In the genomic region with DNA sequence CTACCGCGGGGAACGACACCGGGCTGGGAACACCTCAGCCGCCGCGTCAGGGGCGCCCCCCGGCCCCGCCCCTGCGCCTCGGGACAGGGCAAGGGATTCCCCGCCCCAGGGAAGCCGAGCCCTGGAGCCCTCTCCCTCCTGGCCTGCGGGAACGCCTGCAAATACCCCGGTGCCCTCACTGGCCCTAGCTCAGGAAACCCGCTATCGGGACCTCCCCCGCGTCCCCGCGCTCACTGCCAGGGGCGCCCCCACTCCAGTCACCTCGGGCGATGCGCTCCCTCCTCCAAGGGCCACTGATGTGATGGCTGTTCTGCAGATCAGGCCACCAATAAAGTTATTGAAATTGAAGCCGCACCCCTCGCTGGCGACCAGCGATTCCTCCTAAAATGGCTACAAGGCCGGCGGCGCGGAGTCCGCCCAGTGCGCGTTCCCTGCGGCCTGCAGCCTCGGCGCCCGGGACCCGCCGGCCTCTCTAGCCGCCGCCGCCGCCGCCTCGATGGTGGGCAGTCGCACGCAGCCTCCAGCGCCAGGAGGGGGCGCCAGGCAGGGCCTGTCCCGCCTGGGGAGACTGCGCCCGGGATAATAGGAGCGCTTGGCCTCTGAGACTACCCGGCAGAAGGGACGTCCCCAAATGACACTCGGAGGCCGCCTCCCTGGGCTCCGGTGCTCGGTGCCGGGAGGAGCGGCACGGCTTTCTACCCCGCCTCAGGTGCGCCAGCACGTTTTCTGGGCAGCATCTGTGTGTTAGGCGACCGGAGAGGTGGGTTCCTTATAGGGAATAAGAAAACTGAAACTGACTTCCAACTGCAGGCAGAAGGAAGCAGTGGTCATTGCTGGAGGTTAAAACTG, we compare ENCODE assay signal across 9 cellular contexts. TPM values are rescaled to one million over a fixed set of nuclear protein-coding genes. Genes with fewer than 3 reads are reported as not detected.
A peak's percentile ranks its signal among the peaks of the same experiment; 100 is the strongest.
DNase-seq lines count a peak whose midpoint lies in the region; ATAC-seq, FAIRE-seq and TF ChIP-seq lines count a peak whose summit lies in the region.
"Had no signal": no experiment of that assay in that cellular context is flagged by ENCODE, and none has a peak within 500 bp of the region (broad histone marks: within the 10 kb centered on the region; RNA-seq: fewer than 3 reads in every experiment).

A gene with protein sequence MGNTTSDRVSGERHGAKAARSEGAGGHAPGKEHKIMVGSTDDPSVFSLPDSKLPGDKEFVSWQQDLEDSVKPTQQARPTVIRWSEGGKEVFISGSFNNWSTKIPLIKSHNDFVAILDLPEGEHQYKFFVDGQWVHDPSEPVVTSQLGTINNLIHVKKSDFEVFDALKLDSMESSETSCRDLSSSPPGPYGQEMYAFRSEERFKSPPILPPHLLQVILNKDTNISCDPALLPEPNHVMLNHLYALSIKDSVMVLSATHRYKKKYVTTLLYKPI (minus strand): TSS at position 303 of the 849 bp plus-strand sequence. CDS start 326 bp downstream, outside the sequence.

- no peaks in the 10 kb centered on the region for H4K20me1 ChIP-seq in keratinocyte (ENCODE audit: control insufficient read depth, extremely low read depth, insufficient read depth, low read length)

- peaks cover 35% of the 10 kb centered on the region for H3K4me1 ChIP-seq in keratinocyte (ENCODE audit: control insufficient read depth, extremely low read depth, insufficient read depth, low read length)

- peak; percentile 57 to 81 (median 81) for TF ChIP-seq CTCF in keratinocyte (optimal IDR thresholded peaks at IDR 0.05 in 1 of 3, IDR thresholded peaks at IDR 0.05 in 1 of 3, conservative IDR thresholded peaks at IDR 0.05 in 1 of 3; ENCODE audit: extremely low read depth in 1 of 3, insufficient read depth in 2 of 3, low read length in 3 of 3)

- peak within 1 kb of the TSS; percentile 69 to 97 (median 95) for H3K4me3 ChIP-seq in keratinocyte (ENCODE audit: control insufficient read depth in 2 of 3, extremely low read depth in 1 of 3, insufficient read depth in 2 of 3, low read depth in 1 of 3, low read length in 3 of 3)

- peak; percentile 87 for ATAC-seq in GM19025 (IDR thresholded peaks at IDR 0.05; ENCODE audit: low read depth, unreplicated experiment)
- peak; percentile 86 for ATAC-seq in HG03280 (IDR thresholded peaks at IDR 0.05; ENCODE audit: unreplicated experiment)
- peak; percentile 90 to 92 for ATAC-seq in activated CD4-positive, CD25-positive, alpha-beta regulatory T cell treated with anti-CD3 and anti-CD28 coated beads, Interleukin-2, amount 50 U/mL, for 24 hours

- H3K4me2 ChIP-seq in keratinocyte (ENCODE audit: control insufficient read depth, extremely low read depth, insufficient read depth, low read depth, low read length), result peak within 1 kb of the TSS; percentile 65

- peak within 1 kb of the TSS; percentile 94 for H3K9ac ChIP-seq in keratinocyte (ENCODE audit: control insufficient read depth, extremely low read depth, insufficient read depth, low read length)

- no peaks in the 10 kb centered on the region for H3K27me3 ChIP-seq in keratinocyte (ENCODE audit: control insufficient read depth, extremely low read depth, insufficient read depth, low read length)

- no peaks in the 10 kb centered on the region for H3K36me3 ChIP-seq in keratinocyte (ENCODE audit: control insufficient read depth in 2 of 2, extremely low read depth in 1 of 2, insufficient read depth in 2 of 2, low read length in 2 of 2)

- no peak for FAIRE-seq in keratinocyte (lab: Jason Lieb, UNC)
- FAIRE-seq: endometrium had no signal

- dilution Hi-C loops in keratinocyte (cut with MboI; ENCODE audit: extremely low pct_ligation_motif_present, low sequenced_read_pairs), result no loop called here

- H3K27ac ChIP-seq in keratinocyte (ENCODE audit: control insufficient read depth, insufficient read depth, low read length), result peak within 1 kb of the TSS; percentile 82

- peaks cover 45% of the 10 kb centered on the region for H3K79me2 ChIP-seq in keratinocyte (ENCODE audit: control insufficient read depth, insufficient read depth, low read length)

- DNase-seq in AML-193 (lab: John Stamatoyannopoulos, UW) (peak; percentile 86 to 88), NCI-H226 (peak; percentile 92), cerebellar cortex (ENCODE audit: low spot score) (peak; percentile 95), keratinocyte (ENCODE audit: low read depth, low spot score) (peak; percentile 49)
- DNase-seq in stimulated activated CD4-positive, alpha-beta T cell treated with anti-CD3 and anti-CD28 coated beads, Interleukin-12 subunit alpha, Interleukin-12 subunit beta, amount 100 ng/mL, for 48 hours (ENCODE audit: low read depth in 2 of 3, low spot score in 1 of 3), result peak; percentile 87 to 88 (median 88)

- peak within 1 kb of the TSS; percentile 83 for H2AFZ ChIP-seq in keratinocyte (ENCODE audit: control insufficient read depth, low read length)

- no peaks in the 10 kb centered on the region for H3K9me3 ChIP-seq in keratinocyte (ENCODE audit: control insufficient read depth, low read depth, low read length)

- no peaks in the 10 kb centered on the region for H3K9me1 ChIP-seq in keratinocyte (ENCODE audit: control insufficient read depth, extremely low read depth, insufficient read depth, low read length)

RNA-seq across cellular contexts. Expression of the gene that starts here (rescaled TPM):
- polyA plus RNA-seq in keratinocyte, result 20.9 to 39.9 TPM (median 35.6 TPM) in 3 replicates
- 9.5 TPM for polyA plus RNA-seq in keratinocyte (2011; ENCODE audit: low read depth)
- 13.5 and 29.8 TPM in 2 replicates for polyA plus RNA-seq in keratinocyte (2011; cell fraction: cytosol; rRNA removed)
- polyA plus RNA-seq in keratinocyte (2011; cell fraction: nucleus; rRNA removed), result 48.3 and 61.4 TPM in 2 replicates
- polyA plus RNA-seq in keratinocyte (2012; ENCODE audit: low replicate concordance), result 12.8 and 14.2 TPM in 2 replicates
- 7.3 to 31.5 TPM (median 26.2 TPM) in 3 replicates for polyA minus RNA-seq in keratinocyte
- polyA minus RNA-seq in keratinocyte (2011; cell fraction: cytosol; rRNA and poly(A)+ RNA removed), result 17.5 TPM
- polyA minus RNA-seq in keratinocyte (2011; cell fraction: nucleus; rRNA and poly(A)+ RNA removed), result 22.2 and 34.9 TPM in 2 replicates

Comparison
In these comparisons a context has a peak if more than half of its experiments do, and no peak if none do; other contexts are left out.
1. Peak in every context shown above with its lines: DNase-seq, ATAC-seq, H3K4me3 ChIP-seq and H3K27ac ChIP-seq.